ENCODE assay signal across 8 cellular contexts in genomic region chr17:18187816-18188761, GRCh38. TPM values are rescaled to one million over a fixed set of nuclear protein-coding genes. Genes with fewer than 3 reads are reported as not detected.
DNase-seq lines count a peak whose midpoint lies in the region; ATAC-seq and TF ChIP-seq lines count a peak whose summit lies in the region.

No MANE protein-coding gene starts in this region.

- DNase-seq in activated CD4-positive, CD25-positive, alpha-beta regulatory T cell treated with anti-CD3 and anti-CD28 coated beads, Interleukin-2, amount 50 U/mL, for 72 hours: peak; percentile 41
- DNase-seq in hepatocyte (ENCODE audit: low spot score): peak; percentile 34
- DNase-seq in stomach: no peak
- DNase-seq in retina: no peak
- no peak for DNase-seq in NCI-H446 treated with DMSO at 0.1 percent for 48 hours (lab: John Stamatoyannopoulos, UW)

- H4K20me1 ChIP-seq in hepatocyte (ENCODE audit: insufficient read depth, poor library complexity, severe bottlenecking): peaks cover 86% of the 10 kb centered on the region

- no peaks in the 10 kb centered on the region for H3K9me2 ChIP-seq in hepatocyte (replicated peaks; ENCODE audit: insufficient read depth)

- H3K36me3 ChIP-seq in hepatocyte (replicated peaks; ENCODE audit: insufficient read depth, low read depth) (no peaks in the 10 kb centered on the region), stomach (peaks cover 3 to 25% (median 12%) of the 10 kb centered on the region in 4 donors)

- peak overlapping the region; percentile 99 for H3K4me3 Mint-ChIP-seq in activated naive CD4-positive, alpha-beta T cell treated with anti-CD3 and anti-CD28 coated beads, Interleukin-2, amount 50 U/mL, for 24 hours

- WGBS in hepatocyte (ENCODE audit: low lambda C conversion rate, missing lambda C conversion rate): 74% methylated on average over 9 of the region's 9 CpGs
- 13 to 27% (median 15%) methylated on average over 9 of the region's 9 CpGs for WGBS in stomach, 5 donors

- H3K9me3 ChIP-seq in hepatocyte (ENCODE audit: low read depth): no peaks in the 10 kb centered on the region
- no peaks in the 10 kb centered on the region for H3K9me3 ChIP-seq in stomach

- H3K4me1 ChIP-seq in hepatocyte (ENCODE audit: insufficient read depth) (peaks cover 52% of the 10 kb centered on the region), stomach (peaks cover 72 to 87% (median 84%) of the 10 kb centered on the region in 4 donors)

- ATAC-seq in activated CD4-positive, CD25-positive, alpha-beta regulatory T cell treated with anti-CD3 and anti-CD28 coated beads, Interleukin-2, amount 50 U/mL, for 24 hours: no peak
- ATAC-seq in GM19328 (IDR thresholded peaks at IDR 0.05; ENCODE audit: unreplicated experiment): no peak

- peaks cover 4% of the 10 kb centered on the region for H3K36me3 Mint-ChIP-seq in activated naive CD4-positive, alpha-beta T cell treated with anti-CD3 and anti-CD28 coated beads, Interleukin-2, amount 50 U/mL, for 24 hours

- peak overlapping the region; percentile 38 for H3K27ac Mint-ChIP-seq in activated naive CD4-positive, alpha-beta T cell treated with anti-CD3 and anti-CD28 coated beads, Interleukin-2, amount 50 U/mL, for 24 hours

- no peak overlapping the region for H2AFZ ChIP-seq in hepatocyte

- H3K4me3 ChIP-seq in hepatocyte (no peak overlapping the region), stomach (peak overlapping the region; percentile 74 to 97 (median 88))

- no peaks in the 10 kb centered on the region for H3K9me3 Mint-ChIP-seq in activated naive CD4-positive, alpha-beta T cell treated with anti-CD3 and anti-CD28 coated beads, Interleukin-2, amount 50 U/mL, for 24 hours

- TF ChIP-seq CTCF in hepatocyte (IDR thresholded peaks at IDR 0.05; ENCODE audit: poor library complexity) (no peak), stomach (IDR thresholded peaks at IDR 0.05) (no peak)

- peaks cover 73% of the 10 kb centered on the region for H3K4me1 Mint-ChIP-seq in activated naive CD4-positive, alpha-beta T cell treated with anti-CD3 and anti-CD28 coated beads, Interleukin-2, amount 50 U/mL, for 24 hours

- no peak for TF ChIP-seq POLR2A in stomach (IDR thresholded peaks at IDR 0.05)

- H3K4me2 ChIP-seq in hepatocyte: peak overlapping the region; percentile 95

- intact Hi-C loops in stomach (cut with DNase I; ENCODE audit: low total_unique reads): no loop called here

- H3K79me2 ChIP-seq in hepatocyte: peaks cover 93% of the 10 kb centered on the region

- H3K27ac ChIP-seq in hepatocyte (no peak overlapping the region), stomach (peak overlapping the region; percentile 63 to 99 (median 96))

- no peak for TF ChIP-seq EP300 in stomach (IDR thresholded peaks at IDR 0.05)

- no peaks in the 10 kb centered on the region for H3K27me3 ChIP-seq in hepatocyte
- H3K27me3 ChIP-seq in stomach: no peaks in the 10 kb centered on the region

- H3K27me3 Mint-ChIP-seq in activated naive CD4-positive, alpha-beta T cell treated with anti-CD3 and anti-CD28 coated beads, Interleukin-2, amount 50 U/mL, for 24 hours: no peaks in the 10 kb centered on the region

RNA-seq across cellular contexts. Expression of gene ALKBH5, which starts 4.5 kb away (rescaled TPM):
- total RNA-seq in hepatocyte: 56.6 and 68.6 TPM in 2 replicates
- polyA plus RNA-seq in hepatocyte: 66.6 and 78.3 TPM in 2 replicates
- 10 to 100 TPM; 38.8 to 66.7 (median 58.9) TPM for total RNA-seq in stomach
- 10 to 100 TPM; 32.8 to 41.1 (median 36.7) TPM for polyA plus RNA-seq in stomach

RNA-seq across cellular contexts. Expression of gene LLGL1, which starts 37.3 kb away (rescaled TPM):
- total RNA-seq in hepatocyte (46.0 and 51.9 TPM in 2 replicates), stomach (10 to 100 TPM in 4 of 5 donors, 1 to 10 TPM in 1; 5.8 to 19.7 (median 10.5) TPM)
- polyA plus RNA-seq in hepatocyte (5.4 and 7.1 TPM in 2 replicates), stomach (1 to 10 TPM; 5.2 to 9.0 (median 5.5) TPM)

Comparison
In these comparisons a context has a peak if more than half of its experiments do, and no peak if none do; other contexts are left out.
1. DNase-seq: peak in activated CD4-positive, CD25-positive, alpha-beta regulatory T cell treated with anti-CD3 and anti-CD28 coated beads, Interleukin-2, amount 50 U/mL, for 72 hours (single experiment) and hepatocyte (single experiment); none in stomach (single experiment), retina (single experiment) and NCI-H446 treated with DMSO at 0.1 percent for 48 hours (single experiment).